2 cellular contexts compared by ENCODE assay signal in genomic region chrX:47189906-47190305, GRCh38.
"Had no signal": no experiment of that assay in that cellular context is flagged by ENCODE, and none has a peak within 500 bp of the region (broad histone marks: within the 10 kb centered on the region; RNA-seq: fewer than 3 reads in every experiment).

No MANE protein-coding gene starts in this region.

- H3K27ac ChIP-seq: thoracic aorta had no signal

- H3K9me3 ChIP-seq: left ventricle myocardium inferior, thoracic aorta had no signal
